Comparison of ENCODE assay signal across 11 cellular contexts in the genomic region with DNA sequence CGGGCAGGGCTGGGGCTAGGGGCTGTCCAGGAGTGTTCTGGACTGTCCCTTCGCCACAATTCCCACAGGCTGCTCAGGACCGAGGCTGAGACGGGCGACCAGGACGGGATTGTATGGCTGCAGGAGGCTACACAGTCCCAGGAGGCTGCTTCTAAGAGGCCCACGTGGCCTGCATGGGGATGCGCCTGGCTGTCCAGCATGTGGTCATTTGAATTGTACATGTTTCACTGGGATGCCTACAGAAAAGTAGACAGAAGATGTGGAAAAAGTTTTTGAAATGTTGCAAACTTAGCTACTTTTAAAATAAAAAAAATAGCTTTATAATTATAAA. TPM values are rescaled to one million over a fixed set of nuclear protein-coding genes. Genes with fewer than 3 reads are reported as not detected.
DNase-seq lines count a peak whose midpoint lies in the region; ATAC-seq and TF ChIP-seq lines count a peak whose summit lies in the region.
"Had no signal": no experiment of that assay in that cellular context is flagged by ENCODE, and none has a peak within 500 bp of the region (broad histone marks: within the 10 kb centered on the region; RNA-seq: fewer than 3 reads in every experiment).

No MANE protein-coding gene starts in this region.

- no peak for TF ChIP-seq CTCF in RWPE1 (conservative IDR thresholded peaks at IDR 0.05; ENCODE audit: low read depth)
- TF ChIP-seq CTCF in esophagus muscularis mucosa (IDR thresholded peaks at IDR 0.05) = no peak
- TF ChIP-seq CTCF in osteocyte (IDR thresholded peaks at IDR 0.05) = no peak

- no peak for ATAC-seq in GM19397 (IDR thresholded peaks at IDR 0.05; ENCODE audit: unreplicated experiment)
- ATAC-seq in HG03520 (IDR thresholded peaks at IDR 0.05; ENCODE audit: unreplicated experiment) = no peak

- no peak overlapping the region for H3K9ac ChIP-seq in BLaER1

- H3K4me1 ChIP-seq in BLaER1 = peaks cover 15% of the 10 kb centered on the region
- peaks cover 16 to 34% (median 29%) of the 10 kb centered on the region in 4 donors for H3K4me1 ChIP-seq in esophagus muscularis mucosa

- H3K36me3 ChIP-seq in BLaER1 (no peaks in the 10 kb centered on the region), esophagus muscularis mucosa (no peaks in the 10 kb centered on the region)
- H3K36me3 ChIP-seq: BE2C had no signal

- no peak overlapping the region for H3K4me3 ChIP-seq in BLaER1
- H3K4me3 ChIP-seq in esophagus muscularis mucosa = no peak overlapping the region

- peak overlapping the region; percentile 63 for H3K4me2 ChIP-seq in BLaER1

- H3K4me3 Mint-ChIP-seq in osteocyte (ENCODE audit: unreplicated experiment) = no peak overlapping the region

- no peak for TF ChIP-seq EP300 in esophagus muscularis mucosa (IDR thresholded peaks at IDR 0.05)

- peaks cover 12% of the 10 kb centered on the region for H3K27me3 ChIP-seq in BLaER1
- H3K27me3 ChIP-seq in esophagus muscularis mucosa = no peaks in the 10 kb centered on the region
- H3K27me3 ChIP-seq: BE2C had no signal

- POLR2A ChIA-PET in RWPE1 (lab: Yijun Ruan, JAX; ENCODE audit: low non-redundant PET) = no interaction called here

- TF ChIP-seq POLR2A in esophagus muscularis mucosa (IDR thresholded peaks at IDR 0.05; ENCODE audit: low read depth) = no peak

- H3K27ac Mint-ChIP-seq in osteocyte (ENCODE audit: unreplicated experiment) = peak overlapping the region; percentile 97

- H3K27ac ChIP-seq in BLaER1 (peak overlapping the region; percentile 53; the same call in 1 of the 2 replicates), RWPE1 (peak overlapping the region; percentile 95), esophagus muscularis mucosa (replicated peaks in 1 of 4) (peak overlapping the region; percentile 62 to 75 (median 66))

- no peaks in the 10 kb centered on the region for H3K9me3 Mint-ChIP-seq in osteocyte (ENCODE audit: unreplicated experiment)

- H3K36me3 Mint-ChIP-seq in osteocyte (ENCODE audit: unreplicated experiment) = peaks cover 9% of the 10 kb centered on the region

- DNase-seq in RWPE1 (ENCODE audit: low spot score) (no peak), esophagus muscularis mucosa (ENCODE audit: extremely low spot score) (no peak), osteocyte (ENCODE audit: extremely low spot score, unreplicated experiment) (no peak), mesenteric fat pad (ENCODE audit: low spot score) (no peak), DMS 273 (lab: John Stamatoyannopoulos, UW; ENCODE audit: unreplicated experiment) (no peak)
- DNase-seq: BE2C; KG1; stimulated activated CD4-positive, alpha-beta T cell treated with anti-CD3 and anti-CD28 coated beads, Interleukin-4, amount 100 ng/mL, for 4 hours had no signal

- no peaks in the 10 kb centered on the region for H3K27me3 Mint-ChIP-seq in osteocyte (ENCODE audit: unreplicated experiment)

- H3K4me1 Mint-ChIP-seq in osteocyte (ENCODE audit: unreplicated experiment) = peaks cover 44% of the 10 kb centered on the region

- intact Hi-C loops in esophagus muscularis mucosa (cut with DNase I) = no loop called here

- H4K20me1 ChIP-seq in BLaER1 = no peaks in the 10 kb centered on the region

- WGBS in esophagus muscularis mucosa = 74% methylated on average over 6 of the region's 8 CpGs

- CTCF ChIA-PET in RWPE1 (lab: Yijun Ruan, JAX) = interaction anchor here (0.6 to 2.4 kb wide), 3 partner anchors 10 to 1576 kb away, joined by 4 to 8 read pairs (median 4); no protein-coding TSS in a partner anchor

- H3K9me3 ChIP-seq in BLaER1 (no peaks in the 10 kb centered on the region), esophagus muscularis mucosa (no peaks in the 10 kb centered on the region)
- H3K9me3 ChIP-seq: BE2C had no signal

RNA-seq across cellular contexts. Expression of gene SPTLC1, which starts 32.6 kb away (rescaled TPM):
- total RNA-seq in esophagus muscularis mucosa = 10 to 100 TPM; 50.0 to 57.8 (median 52.5) TPM
- 90.7 and 93.9 TPM in 2 replicates for total RNA-seq in osteocyte
- 60.1 TPM for total RNA-seq in mesenteric fat pad
